24 cellular contexts compared by ENCODE assay signal in genomic region chr10:43885842-43886241, GRCh38.
DNase-seq lines count a peak whose midpoint lies in the region; TF ChIP-seq lines count a peak whose summit lies in the region.
"Had no signal": no experiment of that assay in that cellular context is flagged by ENCODE, and none has a peak within 500 bp of the region (broad histone marks: within the 10 kb centered on the region; RNA-seq: fewer than 3 reads in every experiment).

No MANE protein-coding gene starts in this region.

- H3K4me1 ChIP-seq in MM.1S (ENCODE audit: low read length), result no peaks in the 10 kb centered on the region

- no peaks in the 10 kb centered on the region for H3K79me2 ChIP-seq in MM.1S (ENCODE audit: low read length)

- H3K27me3 Mint-ChIP-seq in neural crest cell (ENCODE audit: low read depth), result peaks cover 10% of the 10 kb centered on the region
- H3K27me3 Mint-ChIP-seq: activated naive CD4-positive, alpha-beta T cell treated with anti-CD3 and anti-CD28 coated beads, Interleukin-2, amount 50 U/mL, for 24 hours; central memory CD8-positive, alpha-beta T cell; stimulated activated naive CD8-positive, alpha-beta T cell treated with anti-CD3 and anti-CD28 coated beads, Interleukin-15, amount 100 ng/mL, for 72 hours had no signal

- H4K20me1 ChIP-seq in MM.1S (ENCODE audit: insufficient read depth, low read length), result no peaks in the 10 kb centered on the region

- no peak overlapping the region for H3K27ac Mint-ChIP-seq in neural crest cell (ENCODE audit: unreplicated experiment)
- H3K27ac Mint-ChIP-seq: activated naive CD4-positive, alpha-beta T cell treated with anti-CD3 and anti-CD28 coated beads, Interleukin-2, amount 50 U/mL, for 24 hours; CD8-positive, alpha-beta memory T cell; stimulated activated naive CD8-positive, alpha-beta T cell treated with anti-CD3 and anti-CD28 coated beads, Interleukin-15, amount 100 ng/mL, for 72 hours; type B pancreatic cell had no signal

- H3K4me3 ChIP-seq in MM.1S (ENCODE audit: low read length) (no peak overlapping the region), epithelial cell of proximal tubule (ENCODE audit: low read depth, low read length) (no peak overlapping the region)
- H3K4me3 ChIP-seq: dorsolateral prefrontal cortex had no signal

- no peak overlapping the region for H3K4me3 Mint-ChIP-seq in neural crest cell
- H3K4me3 Mint-ChIP-seq: activated naive CD4-positive, alpha-beta T cell treated with anti-CD3 and anti-CD28 coated beads, Interleukin-2, amount 50 U/mL, for 24 hours; CD8-positive, alpha-beta memory T cell; central memory CD8-positive, alpha-beta T cell; stimulated activated naive CD8-positive, alpha-beta T cell treated with anti-CD3 and anti-CD28 coated beads, Interleukin-15, amount 100 ng/mL, for 72 hours; type B pancreatic cell had no signal

- peaks cover 3% of the 10 kb centered on the region for H3K4me1 Mint-ChIP-seq in neural crest cell
- H3K4me1 Mint-ChIP-seq: activated naive CD4-positive, alpha-beta T cell treated with anti-CD3 and anti-CD28 coated beads, Interleukin-2, amount 50 U/mL, for 24 hours; CD8-positive, alpha-beta memory T cell; central memory CD8-positive, alpha-beta T cell; stimulated activated naive CD8-positive, alpha-beta T cell treated with anti-CD3 and anti-CD28 coated beads, Interleukin-15, amount 100 ng/mL, for 72 hours had no signal

- no peak for DNase-seq in MM.1S
- no peak for DNase-seq in epithelial cell of proximal tubule (ENCODE audit: low read depth)
- no peak for DNase-seq in neural crest cell (ENCODE audit: low read depth, low spot score)
- DNase-seq in stimulated activated CD4-positive, alpha-beta T cell treated with anti-CD3 and anti-CD28 coated beads, Interleukin-2, amount 100 ng/mL, for 48 hours, result no peak
- DNase-seq in RPMI8226, result no peak
- DNase-seq in NCI-H1092 treated with DMSO at 0.1 percent for 48 hours (lab: John Stamatoyannopoulos, UW), result no peak
- DNase-seq in inferior parietal cortex (ENCODE audit: extremely low spot score), result no peak
- DNase-seq: aorta; CD8-positive, alpha-beta memory T cell; DND-41; dorsolateral prefrontal cortex; Kasumi-1; left colon; NCI-H1105 treated with DMSO at 0.1 percent for 48 hours; NCI-H2081 treated with DMSO at 0.1 percent for 48 hours; stimulated activated CD4-positive, alpha-beta T cell treated with anti-CD3 and anti-CD28 coated beads, Interleukin-4, amount 100 ng/mL, for 4 hours; stimulated activated naive CD8-positive, alpha-beta T cell treated with anti-CD3 and anti-CD28 coated beads, Interleukin-15, amount 100 ng/mL, for 72 hours; T-helper 9 cell had no signal

- no peak overlapping the region for H2AFZ ChIP-seq in MM.1S (ENCODE audit: low read length)

- no peak overlapping the region for H3K9ac ChIP-seq in MM.1S (ENCODE audit: low read length)

- H3K36me3 Mint-ChIP-seq in neural crest cell (ENCODE audit: low read depth), result no peaks in the 10 kb centered on the region
- H3K36me3 Mint-ChIP-seq: activated naive CD4-positive, alpha-beta T cell treated with anti-CD3 and anti-CD28 coated beads, Interleukin-2, amount 50 U/mL, for 24 hours; CD8-positive, alpha-beta memory T cell; type B pancreatic cell had no signal

- no peaks in the 10 kb centered on the region for H3K27me3 ChIP-seq in MM.1S (replicated peaks; ENCODE audit: insufficient read depth, low read length)

- H3F3A ChIP-seq in MM.1S (ENCODE audit: insufficient read depth, low read length), result no peaks in the 10 kb centered on the region

- no peaks in the 10 kb centered on the region for H3K9me2 ChIP-seq in MM.1S (replicated peaks; ENCODE audit: insufficient read depth, low read length)

- TF ChIP-seq CTCF in GM12873 (IDR thresholded peaks at IDR 0.05; ENCODE audit: insufficient read depth, low read depth, low read length, missing control alignments) (peak; percentile 51), MM.1S (IDR thresholded peaks at IDR 0.05; ENCODE audit: low read length) (peak; percentile 16; the same call in 1 of the 2 replicates), epithelial cell of proximal tubule (conservative IDR thresholded peaks at IDR 0.05; ENCODE audit: low read depth, low read length) (peak; percentile 32), neural crest cell (conservative IDR thresholded peaks at IDR 0.05) (peak; percentile 24)

- H3K36me3 ChIP-seq in MM.1S (replicated peaks; ENCODE audit: insufficient read depth, low read length), result no peaks in the 10 kb centered on the region

- no peak overlapping the region for H3K27ac ChIP-seq in MM.1S (ENCODE audit: low read length)
- H3K27ac ChIP-seq: dorsolateral prefrontal cortex, epithelial cell of prostate, RWPE1 had no signal

- H3K9me3 Mint-ChIP-seq in neural crest cell, result peaks cover 2% of the 10 kb centered on the region
- H3K9me3 Mint-ChIP-seq: activated naive CD4-positive, alpha-beta T cell treated with anti-CD3 and anti-CD28 coated beads, Interleukin-2, amount 50 U/mL, for 24 hours; CD8-positive, alpha-beta memory T cell; central memory CD8-positive, alpha-beta T cell; stimulated activated naive CD8-positive, alpha-beta T cell treated with anti-CD3 and anti-CD28 coated beads, Interleukin-15, amount 100 ng/mL, for 72 hours had no signal

- no peak overlapping the region for H3K4me2 ChIP-seq in MM.1S (ENCODE audit: low read depth, low read length)

- no peaks in the 10 kb centered on the region for H3K9me3 ChIP-seq in MM.1S (replicated peaks; ENCODE audit: insufficient read depth, low read length)
